24 cellular contexts compared by ENCODE assay signal in genomic region chr20:21706345-21707195, GRCh38. TPM values are rescaled to one million over a fixed set of nuclear protein-coding genes. Genes with fewer than 3 reads are reported as not detected.
DNase-seq lines count a peak whose midpoint lies in the region; ATAC-seq, FAIRE-seq and TF ChIP-seq lines count a peak whose summit lies in the region.
"Had no signal": no experiment of that assay in that cellular context is flagged by ENCODE, and none has a peak within 500 bp of the region (broad histone marks: within the 10 kb centered on the region; RNA-seq: fewer than 3 reads in every experiment).

No MANE protein-coding gene starts in this region.

- no peaks in the 10 kb centered on the region for H3K9me1 ChIP-seq in endothelial cell of umbilical vein (replicated peaks; ENCODE audit: control insufficient read depth, extremely low read depth, insufficient read depth, low read length)

- TF ChIP-seq RAD21 in HepG2 (CRISPR knock-in tag; IDR thresholded peaks at IDR 0.05): no peak

- intact Hi-C loops in HepG2 (cut with micrococcal nuclease; ENCODE audit: unreplicated experiment) (no loop called here), right lobe of liver (cut with DNase I) (no loop called here), endothelial cell of umbilical vein (cut with micrococcal nuclease) (no loop called here), aorta (cut with DNase I) (no loop called here)

- peak overlapping the region; percentile 90 for H3K23ac ChIP-seq in neuronal stem cell (ENCODE audit: low read depth, low read length, poor library complexity)

- H3K9ac ChIP-seq in HepG2 (ENCODE audit: insufficient read depth, low read depth, low read length) (no peak overlapping the region), endothelial cell of umbilical vein (replicated peaks; ENCODE audit: extremely low read depth, insufficient read depth, low read length) (no peak overlapping the region), neuronal stem cell (ENCODE audit: low read depth, low read length, poor library complexity) (no peak overlapping the region)

- TF ChIP-seq CTCF in HepG2 (CRISPR knock-in tag; IDR thresholded peaks at IDR 0.05) (no peak), right lobe of liver (IDR thresholded peaks at IDR 0.05) (no peak), endothelial cell of umbilical vein (IDR thresholded peaks at IDR 0.05; ENCODE audit: extremely low read depth in 1 of 2, insufficient read depth in 1 of 2, low read depth in 1 of 2, low read length in 2 of 2) (no peak)

- H3K4me3 ChIP-seq in HepG2 (replicated peaks in 1 of 3; ENCODE audit: insufficient read depth in 1 of 3, low read depth in 2 of 3, low read length in 3 of 3) (no peak overlapping the region), right lobe of liver (no peak overlapping the region), endothelial cell of umbilical vein (replicated peaks in 1 of 3; ENCODE audit: insufficient read depth in 1 of 3, low read depth in 1 of 3, low read length in 3 of 3) (no peak overlapping the region), neuronal stem cell (ENCODE audit: low read length in 2 of 2) (no peak overlapping the region), aorta (ENCODE audit: low read length in 2 of 2) (no peak overlapping the region)

- no peak for ATAC-seq in HepG2
- no peak for ATAC-seq in right lobe of liver
- ATAC-seq in HG02678 (IDR thresholded peaks at IDR 0.05; ENCODE audit: unreplicated experiment): no peak
- ATAC-seq in aorta (ENCODE audit: low FRiP score): no peak

- H3K79me1 ChIP-seq in neuronal stem cell (ENCODE audit: low read depth, low read length): no peaks in the 10 kb centered on the region

- H3K14ac ChIP-seq in neuronal stem cell (ENCODE audit: low read length): no peak overlapping the region

- H3K27ac ChIP-seq in HepG2 (ENCODE audit: extremely low read length, insufficient read depth, low read length): no peak overlapping the region
- H3K27ac ChIP-seq in right lobe of liver: no peak overlapping the region
- no peak overlapping the region for H3K27ac ChIP-seq in endothelial cell of umbilical vein (ENCODE audit: insufficient read depth, low read depth, low read length)
- H3K27ac ChIP-seq in neuronal stem cell (replicated peaks; ENCODE audit: low read length): no peak overlapping the region
- H3K27ac ChIP-seq in aorta (ENCODE audit: low read depth in 1 of 2, low read length in 2 of 2): no peak overlapping the region
- H3K27ac ChIP-seq: cardiac muscle cell, thyroid gland had no signal

- no peaks in the 10 kb centered on the region for H3K9me3 ChIP-seq in HepG2 (ENCODE audit: low read length)
- no peaks in the 10 kb centered on the region for H3K9me3 ChIP-seq in right lobe of liver
- no peaks in the 10 kb centered on the region for H3K9me3 ChIP-seq in endothelial cell of umbilical vein (replicated peaks; ENCODE audit: control insufficient read depth, insufficient read depth, low read length)
- H3K9me3 ChIP-seq in neuronal stem cell (replicated peaks in 1 of 2; ENCODE audit: control insufficient read depth in 2 of 2, insufficient read depth in 1 of 2, low read depth in 1 of 2, low read length in 2 of 2): peaks cover 0 to 4% of the 10 kb centered on the region in 2 donors
- no peaks in the 10 kb centered on the region for H3K9me3 ChIP-seq in aorta (ENCODE audit: control insufficient read depth, low read length)
- H3K9me3 ChIP-seq: thyroid gland had no signal

- no peaks in the 10 kb centered on the region for H3K79me2 ChIP-seq in HepG2 (ENCODE audit: insufficient read depth, low read length)
- no peaks in the 10 kb centered on the region for H3K79me2 ChIP-seq in endothelial cell of umbilical vein (ENCODE audit: control insufficient read depth, insufficient read depth, low read length)

- TF ChIP-seq POLR2A in HepG2 (IDR thresholded peaks at IDR 0.05; ENCODE audit: insufficient read depth in 1 of 2, low read depth in 2 of 2, low read length in 2 of 2): no peak
- no peak for TF ChIP-seq POLR2A in right lobe of liver (IDR thresholded peaks at IDR 0.05)
- TF ChIP-seq POLR2A in endothelial cell of umbilical vein (IDR thresholded peaks at IDR 0.05; ENCODE audit: low read depth, low read length): no peak

- H3K27me3 ChIP-seq in HepG2 (ENCODE audit: control insufficient read depth in 1 of 2, insufficient read depth in 2 of 2, low read length in 2 of 2): peaks cover 29 to 80% of the 10 kb centered on the region in 2 experiments
- peaks cover 6 to 35% of the 10 kb centered on the region in 2 donors for H3K27me3 ChIP-seq in right lobe of liver
- H3K27me3 ChIP-seq in endothelial cell of umbilical vein (ENCODE audit: control insufficient read depth in 2 of 2, insufficient read depth in 2 of 2, low read length in 2 of 2): peaks cover 77 to 83% of the 10 kb centered on the region in 2 experiments
- peaks cover 73 to 98% (median 94%) of the 10 kb centered on the region in 3 experiments for H3K27me3 ChIP-seq in neuronal stem cell (ENCODE audit: control insufficient read depth in 3 of 3, insufficient read depth in 3 of 3, low read depth in 1 of 3, low read length in 3 of 3)
- H3K27me3 ChIP-seq in aorta (ENCODE audit: control insufficient read depth in 1 of 2, insufficient read depth in 2 of 2, low read length in 1 of 2): peaks cover 0 to 2% of the 10 kb centered on the region in 2 donors

- H2BK12ac ChIP-seq in neuronal stem cell (ENCODE audit: low read length): no peak overlapping the region

- dilution Hi-C loops in endothelial cell of umbilical vein (cut with MboI; ENCODE audit: extremely low pct_ligation_motif_present, low sequenced_read_pairs): no loop called here

- H4K20me1 ChIP-seq in HepG2 (ENCODE audit: insufficient read depth, low read length) (no peaks in the 10 kb centered on the region; the same call in 1 of the 2 replicates), endothelial cell of umbilical vein (replicated peaks; ENCODE audit: control insufficient read depth, extremely low read depth, insufficient read depth, low read length) (no peaks in the 10 kb centered on the region)

- no peak for DNase-seq in HepG2 (ENCODE audit: low spot score)
- no peak for DNase-seq in right lobe of liver
- DNase-seq in endothelial cell of umbilical vein (ENCODE audit: low read depth, low spot score): no peak
- no peak for DNase-seq in neuronal stem cell (ENCODE audit: low spot score)
- no peak for DNase-seq in urothelium cell line (ENCODE audit: low spot score)
- no peak for DNase-seq in T1000 (lab: John Stamatoyannopoulos, UW)
- no peak for DNase-seq in aorta
- DNase-seq: activated naive CD8-positive, alpha-beta T cell treated with anti-CD3 and anti-CD28 coated beads, Interleukin-2, amount 50 U/mL, for 24 hours; CD4-positive, alpha-beta T cell; DMS79 treated with DMSO at 0.1 percent for 48 hours; immature natural killer cell; KG1; NCI-H1048; NCI-H2107; NCI-H524 treated with DMSO at 0.1 percent for 48 hours; SIG-M5 had no signal

- TF ChIP-seq EP300 in HepG2 (IDR thresholded peaks at IDR 0.05; ENCODE audit: low read depth in 2 of 2, low read length in 2 of 2) (no peak), HepG2 (CRISPR knock-in tag; IDR thresholded peaks at IDR 0.05; ENCODE audit: borderline replicate concordance) (no peak)

- H3K4ac ChIP-seq in neuronal stem cell (ENCODE audit: low read length): no peak overlapping the region

- no peaks in the 10 kb centered on the region for H3K4me1 ChIP-seq in HepG2 (ENCODE audit: insufficient read depth, low read length)
- peaks cover 0 to 5% (median 0%) of the 10 kb centered on the region in 4 donors for H3K4me1 ChIP-seq in right lobe of liver
- no peaks in the 10 kb centered on the region for H3K4me1 ChIP-seq in endothelial cell of umbilical vein (ENCODE audit: control insufficient read depth, extremely low read depth, insufficient read depth, low read length)
- peaks cover 0 to 8% of the 10 kb centered on the region in 2 donors for H3K4me1 ChIP-seq in neuronal stem cell (ENCODE audit: control insufficient read depth in 2 of 2, insufficient read depth in 1 of 2, low read depth in 1 of 2, low read length in 2 of 2)
- no peaks in the 10 kb centered on the region for H3K4me1 ChIP-seq in aorta (ENCODE audit: control insufficient read depth in 1 of 2, insufficient read depth in 2 of 2, low read length in 2 of 2)

- peak overlapping the region; percentile 48 for H2AK5ac ChIP-seq in neuronal stem cell (ENCODE audit: low read depth, low read length)

- peak overlapping the region; percentile 67 for H3K18ac ChIP-seq in neuronal stem cell (ENCODE audit: low read length)

- H2BK15ac ChIP-seq in neuronal stem cell (ENCODE audit: low read length): no peak overlapping the region

- BruUV-seq in HepG2 (replicated peaks; lab: Mats Ljungman, UMichigan) (no TSS peak), endothelial cell of umbilical vein (replicated peaks; lab: Mats Ljungman, UMichigan) (no TSS peak)

- H2BK5ac ChIP-seq in neuronal stem cell (ENCODE audit: low read length): no peak overlapping the region

- H2BK120ac ChIP-seq in neuronal stem cell (ENCODE audit: low read depth, low read length): no peak overlapping the region

- CTCF ChIA-PET in HepG2 (lab: Yijun Ruan, JAX; ENCODE audit: low intra/inter-chr PET ratio, low total read pairs) (no interaction called here), endothelial cell of umbilical vein (lab: Charles Lee) (interaction anchor here (7.3 kb wide), 1 partner anchor 12 kb away, joined by 71 read pairs; no protein-coding TSS in a partner anchor)

- H2AFZ ChIP-seq in HepG2 (ENCODE audit: low read length): no peak overlapping the region
- no peak overlapping the region for H2AFZ ChIP-seq in endothelial cell of umbilical vein (ENCODE audit: low read depth, low read length)
- no peak overlapping the region for H2AFZ ChIP-seq in neuronal stem cell (ENCODE audit: low read length)

- H4K8ac ChIP-seq in neuronal stem cell (ENCODE audit: low read depth, low read length): no peak overlapping the region

- H3K4me2 ChIP-seq in HepG2 (ENCODE audit: low read depth, low read length) (no peak overlapping the region), endothelial cell of umbilical vein (ENCODE audit: insufficient read depth, low read length) (no peak overlapping the region), neuronal stem cell (ENCODE audit: insufficient read depth, low read length, poor library complexity, severe bottlenecking) (no peak overlapping the region)

- POLR2A ChIA-PET in HepG2 (lab: Yijun Ruan, JAX): no interaction called here
- POLR2A ChIA-PET in endothelial cell of umbilical vein (lab: Charles Lee): no interaction called here

- FAIRE-seq in HepG2 (lab: Jason Lieb, UNC): no peak
- FAIRE-seq in endothelial cell of umbilical vein (lab: Jason Lieb, UNC): no peak
- FAIRE-seq in urothelium cell line (lab: Jason Lieb, UNC): no peak
- FAIRE-seq: GM18507 had no signal

- no peak overlapping the region for H4K91ac ChIP-seq in neuronal stem cell (ENCODE audit: low read depth, low read length, poor library complexity)

- in situ Hi-C loops in HepG2 (cut with HindIII; ENCODE audit: extremely low pct_ligation_motif_present, low pct_unique_long_range_greater_than_20kb): loop anchor here (10.0 kb wide), 2 partner anchors 398 to 538 kb away; no protein-coding TSS in a partner anchor

- H3K36me3 ChIP-seq in HepG2 (replicated peaks in 1 of 2; ENCODE audit: control insufficient read depth in 1 of 2, insufficient read depth in 2 of 2, low read length in 2 of 2) (no peaks in the 10 kb centered on the region), right lobe of liver (no peaks in the 10 kb centered on the region), endothelial cell of umbilical vein (ENCODE audit: control insufficient read depth in 2 of 2, extremely low read depth in 1 of 2, insufficient read depth in 2 of 2, low read length in 2 of 2) (no peaks in the 10 kb centered on the region), neuronal stem cell (replicated peaks in 1 of 2; ENCODE audit: control insufficient read depth in 2 of 2, insufficient read depth in 2 of 2, low read length in 2 of 2) (no peaks in the 10 kb centered on the region), aorta (ENCODE audit: control insufficient read depth in 1 of 2, insufficient read depth in 2 of 2, low read length in 1 of 2) (no peaks in the 10 kb centered on the region)
- H3K36me3 ChIP-seq: cardiac muscle cell, thyroid gland had no signal

- 52% methylated on average over 63 of the region's 73 CpGs for WGBS in HepG2 (ENCODE audit: low lambda C conversion rate)
- WGBS in right lobe of liver (ENCODE audit: insufficient coverage, low coverage, low lambda C conversion rate, missing lambda C conversion rate): 7% methylated on average over 25 of the region's 73 CpGs
- no CpG with 5 or more reads among the region's 73 CpGs for WGBS in neuronal stem cell (ENCODE audit: extremely low coverage in 2 of 2, insufficient read length in 2 of 2, insufficient replicate concordance in 1 of 2), 2 donors
- 4 to 5% methylated on average over 71 to 73 of the region's 73 CpGs for WGBS in aorta, 2 donors

RNA-seq across cellular contexts. Expression of gene PAX1, which starts 1.1 kb away (rescaled TPM):
- not detected in 2 replicates for total RNA-seq in HepG2 (2016; rRNA removed; fragmentation: Illumina TruSeq; extraction: Trizol)
- not detected in 2 replicates for total RNA-seq in HepG2 (2016; cell fraction: cytosol; rRNA removed; fragmentation: Illumina TruSeq; extraction: Trizol; ENCODE audit: low read depth)
- total RNA-seq in HepG2 (2016; cell fraction: insoluble cytoplasmic fraction; rRNA removed; fragmentation: Illumina TruSeq; extraction: Trizol): not detected in 2 replicates
- not detected in 2 replicates for total RNA-seq in HepG2 (2016; cell fraction: membrane; rRNA removed; fragmentation: Illumina TruSeq; extraction: Trizol)
- total RNA-seq in HepG2 (2016; cell fraction: nucleus; rRNA removed; fragmentation: Illumina TruSeq; extraction: Trizol): not detected in 2 replicates
- not detected in 2 replicates for polyA plus RNA-seq in HepG2 (2011; rRNA removed)
- not detected in 2 replicates for polyA plus RNA-seq in HepG2 (2011; cell fraction: cytosol; rRNA removed)
- polyA plus RNA-seq in HepG2 (2011; cell fraction: nucleus; rRNA removed): not detected in 2 replicates
- not detected in 2 replicates for polyA plus RNA-seq in HepG2 (2012)
- polyA plus RNA-seq in HepG2 (2016; cell fraction: cytosol; fragmentation: Illumina TruSeq; extraction: Trizol; ENCODE audit: low read depth): not detected in 2 replicates
- polyA plus RNA-seq in HepG2 (2016; cell fraction: insoluble cytoplasmic fraction; fragmentation: Illumina TruSeq; extraction: Trizol; ENCODE audit: low read depth): not detected in 2 replicates
- not detected in 2 replicates for polyA plus RNA-seq in HepG2 (2016; cell fraction: membrane; fragmentation: Illumina TruSeq; extraction: Trizol; ENCODE audit: low read depth)
- polyA plus RNA-seq in HepG2 (2016; cell fraction: nucleus; fragmentation: Illumina TruSeq; extraction: Trizol; ENCODE audit: insufficient read depth, low read depth): not detected in 2 replicates
- not detected in 2 replicates for polyA minus RNA-seq in HepG2 (2011; rRNA and poly(A)+ RNA removed; ENCODE audit: low replicate concordance)
- polyA minus RNA-seq in HepG2 (2011; cell fraction: cytosol; rRNA and poly(A)+ RNA removed): not detected in 2 replicates
- polyA minus RNA-seq in HepG2 (2011; cell fraction: nucleus; rRNA and poly(A)+ RNA removed): not detected in 2 replicates
- not detected for total RNA-seq in right lobe of liver
- not detected in 2 replicates for total RNA-seq in endothelial cell of umbilical vein
- not detected in 2 replicates for polyA plus RNA-seq in endothelial cell of umbilical vein
- polyA plus RNA-seq in endothelial cell of umbilical vein (2011; cell fraction: cytosol; rRNA removed): not detected in 2 replicates
- polyA plus RNA-seq in endothelial cell of umbilical vein (2011; cell fraction: nucleus; rRNA removed): not detected in 2 replicates
- polyA plus RNA-seq in endothelial cell of umbilical vein (2012): not detected in 2 replicates
- not detected in 2 replicates for polyA minus RNA-seq in endothelial cell of umbilical vein
- polyA minus RNA-seq in endothelial cell of umbilical vein (2011; cell fraction: cytosol; rRNA and poly(A)+ RNA removed): not detected
- not detected in 2 replicates for polyA minus RNA-seq in endothelial cell of umbilical vein (2011; cell fraction: nucleus; rRNA and poly(A)+ RNA removed)
- polyA plus RNA-seq in neuronal stem cell (2013, experiment 1 of 2): not detected
- not detected for polyA plus RNA-seq in neuronal stem cell (2013, experiment 2 of 2)
- not detected for total RNA-seq in aorta
- polyA plus RNA-seq in aorta: not detected
- total RNA-seq: cardiac muscle cell; CD4-positive, alpha-beta T cell; esophagus mucosa; lung microvascular endothelial cell; T-helper 1 cell treated with Interleukin-12 subunit alpha and Interleukin-12 subunit beta and Interleukin-4 antibody, amounts not matched to agents 30 ng/mL and 1 ng/mL, for 36 hours had no signal
- polyA plus RNA-seq: AG04450, cardiac muscle cell, immature natural killer cell had no signal
